Comparison of ENCODE assay signal across 8 cellular contexts in genomic region chr1:89274431-89274857, GRCh38. TPM values are rescaled to one million over a fixed set of nuclear protein-coding genes. Genes with fewer than 3 reads are reported as not detected.
DNase-seq lines count a peak whose midpoint lies in the region; ATAC-seq lines count a peak whose summit lies in the region.

No MANE protein-coding gene starts in this region.

- H3K4me3 Mint-ChIP-seq in activated naive CD8-positive, alpha-beta T cell treated with anti-CD3 and anti-CD28 coated beads, Interleukin-2, amount 10 ng/mL, durations not matched to agents 7 days and 5 days, result peak overlapping the region; percentile 86

- peaks cover 3% of the 10 kb centered on the region for H3K9me3 Mint-ChIP-seq in activated naive CD8-positive, alpha-beta T cell treated with anti-CD3 and anti-CD28 coated beads, Interleukin-2, amount 10 ng/mL, durations not matched to agents 7 days and 5 days

- peaks cover 30% of the 10 kb centered on the region for H3K36me3 Mint-ChIP-seq in activated naive CD8-positive, alpha-beta T cell treated with anti-CD3 and anti-CD28 coated beads, Interleukin-2, amount 10 ng/mL, durations not matched to agents 7 days and 5 days

- DNase-seq in AG08395 (ENCODE audit: low spot score) (peak; percentile 67), left kidney (ENCODE audit: low read depth, low spot score) (peak; percentile 27), NCI-H82 treated with DMSO at 0.1 percent for 48 hours (lab: John Stamatoyannopoulos, UW; ENCODE audit: unreplicated experiment) (no peak), anterior cingulate cortex (lab: John Stamatoyannopoulos, UW) (no peak)
- DNase-seq in activated naive CD8-positive, alpha-beta T cell treated with anti-CD3 and anti-CD28 coated beads, Interleukin-2, amount 10 ng/mL, durations not matched to agents 7 days and 5 days, result no peak
- DNase-seq in activated CD8-positive, alpha-beta memory T cell treated with anti-CD3 and anti-CD28 coated beads, Interleukin-2, amount 50 U/mL, for 4 hours, result no peak

- ATAC-seq in HG02610 (IDR thresholded peaks at IDR 0.05; ENCODE audit: unreplicated experiment) (peak; percentile 35), HG03457 (IDR thresholded peaks at IDR 0.05; ENCODE audit: unreplicated experiment) (no peak)
- peak; percentile 13 for ATAC-seq in activated naive CD8-positive, alpha-beta T cell treated with anti-CD3 and anti-CD28 coated beads, Interleukin-2, amount 10 ng/mL, durations not matched to agents 7 days and 5 days (ENCODE audit: low read depth)

- peak overlapping the region; percentile 98 for H3K27ac Mint-ChIP-seq in activated naive CD8-positive, alpha-beta T cell treated with anti-CD3 and anti-CD28 coated beads, Interleukin-2, amount 10 ng/mL, durations not matched to agents 7 days and 5 days

- H3K4me1 Mint-ChIP-seq in activated naive CD8-positive, alpha-beta T cell treated with anti-CD3 and anti-CD28 coated beads, Interleukin-2, amount 10 ng/mL, durations not matched to agents 7 days and 5 days, result peaks cover 55% of the 10 kb centered on the region

- POLR2A ChIA-PET in activated naive CD8-positive, alpha-beta T cell treated with anti-CD3 and anti-CD28 coated beads, Interleukin-2, amount 10 ng/mL, durations not matched to agents 7 days and 5 days (lab: Charles Lee), result interaction anchor here (0.6 to 8.4 kb wide), 10 partner anchors 9 to 253 kb away, joined by 3 to 109 read pairs (median 13); partner anchors contain the start of genes GBP1, GBP2 and GBP4

- H3K27me3 Mint-ChIP-seq in activated naive CD8-positive, alpha-beta T cell treated with anti-CD3 and anti-CD28 coated beads, Interleukin-2, amount 10 ng/mL, durations not matched to agents 7 days and 5 days, result no peaks in the 10 kb centered on the region

RNA-seq across cellular contexts. Expression of gene GBP5, which starts 1.8 kb away (rescaled TPM):
- 100 to 1,000 TPM; 228 to 231 TPM for total RNA-seq in activated naive CD8-positive, alpha-beta T cell treated with anti-CD3 and anti-CD28 coated beads, Interleukin-2, amount 10 ng/mL, durations not matched to agents 7 days and 5 days

Comparison
In these comparisons a context has a peak if more than half of its experiments do, and no peak if none do; other contexts are left out.
1. DNase-seq: peak in AG08395 (single experiment) and left kidney (single experiment); none in activated naive CD8-positive, alpha-beta T cell treated with anti-CD3 and anti-CD28 coated beads, Interleukin-2, amount 10 ng/mL, durations not matched to agents 7 days and 5 days (single experiment), NCI-H82 treated with DMSO at 0.1 percent for 48 hours (single experiment), activated CD8-positive, alpha-beta memory T cell treated with anti-CD3 and anti-CD28 coated beads, Interleukin-2, amount 50 U/mL, for 4 hours (single experiment) and anterior cingulate cortex (0 of 58).